ENCODE assay signal across 8 cellular contexts in genomic region chr16:1492082-1492922, GRCh38. TPM values are rescaled to one million over a fixed set of nuclear protein-coding genes. Genes with fewer than 3 reads are reported as not detected.
A peak's percentile ranks its signal among the peaks of the same experiment; 100 is the strongest.
DNase-seq lines count a peak whose midpoint lies in the region; ATAC-seq and TF ChIP-seq lines count a peak whose summit lies in the region.

No MANE protein-coding gene starts in this region.

- no peaks in the 10 kb centered on the region for H3K9me3 Mint-ChIP-seq in chondrocyte (ENCODE audit: low read depth)

- H3K4me3 Mint-ChIP-seq in chondrocyte (ENCODE audit: unreplicated experiment) = peak overlapping the region; percentile 88

- DNase-seq in Jurkat, Clone E6-1 (ENCODE audit: low read depth, low spot score) = no peak
- no peak for DNase-seq in chondrocyte (ENCODE audit: low spot score)
- no peak for DNase-seq in activated effector memory CD4-positive, alpha-beta T cell treated with Interleukin-2 at 50 U/mL for 16 hours
- DNase-seq in NCI-H510A treated with DMSO at 0.1 percent for 48 hours (lab: John Stamatoyannopoulos, UW) = no peak
- no peak for DNase-seq in T1000 (lab: John Stamatoyannopoulos, UW)

- no peaks in the 10 kb centered on the region for H3K27me3 Mint-ChIP-seq in chondrocyte (ENCODE audit: low read depth)

- H3K27me3 ChIP-seq in mucosa of stomach (ENCODE audit: control insufficient read depth, insufficient read depth, low read length) = no peaks in the 10 kb centered on the region

- TF ChIP-seq CTCF in 22Rv1 (IDR thresholded peaks at IDR 0.05) = no peak
- TF ChIP-seq CTCF in chondrocyte (IDR thresholded peaks at IDR 0.05) = no peak

- peak overlapping the region; percentile 80 for H3K9ac ChIP-seq in mucosa of stomach (ENCODE audit: low read length)

- peak overlapping the region; percentile 78 for H3K4me3 ChIP-seq in Jurkat, Clone E6-1 (ENCODE audit: low read length)
- H3K4me3 ChIP-seq in mucosa of stomach (ENCODE audit: low read length) = peak overlapping the region; percentile 75

- H3K27ac Mint-ChIP-seq in chondrocyte (ENCODE audit: unreplicated experiment) = peak overlapping the region; percentile 94

- H3K36me3 ChIP-seq in mucosa of stomach (ENCODE audit: control insufficient read depth, insufficient read depth, low read length) = no peaks in the 10 kb centered on the region

- H3K27ac ChIP-seq in 22Rv1 = peak overlapping the region; percentile 84

- H3K4me1 ChIP-seq in mucosa of stomach (ENCODE audit: control insufficient read depth, insufficient read depth, low read length) = peaks cover 20% of the 10 kb centered on the region

- no peak for ATAC-seq in GM19035 (IDR thresholded peaks at IDR 0.05; ENCODE audit: unreplicated experiment)

- H3K36me3 Mint-ChIP-seq in chondrocyte (ENCODE audit: low read depth) = peaks cover 5% of the 10 kb centered on the region

- peaks cover 18% of the 10 kb centered on the region for H3K4me1 Mint-ChIP-seq in chondrocyte (ENCODE audit: low read depth)

- H3K9me3 ChIP-seq in mucosa of stomach (ENCODE audit: control insufficient read depth, low read length) = no peaks in the 10 kb centered on the region

RNA-seq across cellular contexts. Expression of gene TELO2, which starts 0.9 kb away (rescaled TPM):
- 61.7 TPM for polyA plus RNA-seq in Jurkat, Clone E6-1 (2012; ENCODE audit: insufficient read depth, insufficient read length)
- 19.3 to 30.9 TPM (median 21.7 TPM) in 3 replicates for total RNA-seq in chondrocyte

RNA-seq across cellular contexts. Expression of gene PTX4, which starts 3.6 kb away (rescaled TPM):
- polyA plus RNA-seq in Jurkat, Clone E6-1 (2012; ENCODE audit: insufficient read depth, insufficient read length) = not detected
- not detected in 3 replicates for total RNA-seq in chondrocyte

RNA-seq across cellular contexts. Expression of gene CLCN7, which starts 17.5 kb away (rescaled TPM):
- 37.0 TPM for polyA plus RNA-seq in Jurkat, Clone E6-1 (2012; ENCODE audit: insufficient read depth, insufficient read length)
- total RNA-seq in chondrocyte = 81.7 to 97.0 TPM (median 95.2 TPM) in 3 replicates

RNA-seq across cellular contexts. Expression of gene TMEM204, which starts 41.2 kb away (rescaled TPM):
- polyA plus RNA-seq in Jurkat, Clone E6-1 (2012; ENCODE audit: insufficient read depth, insufficient read length) = not detected
- 2.9 to 9.7 TPM (median 8.4 TPM) in 3 replicates for total RNA-seq in chondrocyte

RNA-seq across cellular contexts. Expression of gene CCDC154, which starts 47.9 kb away (rescaled TPM):
- polyA plus RNA-seq in Jurkat, Clone E6-1 (2012; ENCODE audit: insufficient read depth, insufficient read length) = not detected
- 0.51 to 2.0 TPM (median 1.3 TPM) in 3 replicates for total RNA-seq in chondrocyte
